In the genomic region with DNA sequence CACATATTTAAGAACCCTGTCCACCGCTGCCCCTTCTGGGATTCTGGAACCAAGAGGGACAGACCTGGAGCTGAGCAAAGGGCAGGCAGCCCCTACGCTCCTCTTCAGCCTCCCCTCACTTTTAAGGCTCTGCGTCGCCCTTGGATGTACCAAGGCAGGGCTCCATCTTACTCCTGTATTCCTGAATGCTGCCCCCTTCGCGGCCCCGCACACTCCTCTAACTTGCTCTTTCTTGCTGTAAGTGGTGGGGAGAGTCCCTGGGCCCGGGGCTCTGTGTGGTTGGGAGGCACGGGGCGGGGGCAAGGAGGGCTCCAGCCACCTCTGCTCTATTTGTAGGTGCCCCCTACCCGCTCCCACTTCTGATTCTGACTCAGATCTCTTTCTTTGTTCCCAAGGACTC, we compare ENCODE assay signal across 1 cellular context.
TF ChIP-seq lines count a peak whose summit lies in the region.

No MANE protein-coding gene starts in this region.

TF ChIP-seq in HCT116, 20 proteins besides CTCF, POLR2A, EP300 and RAD21 (continued from another document):
- TF ChIP-seq, protein P1, sequence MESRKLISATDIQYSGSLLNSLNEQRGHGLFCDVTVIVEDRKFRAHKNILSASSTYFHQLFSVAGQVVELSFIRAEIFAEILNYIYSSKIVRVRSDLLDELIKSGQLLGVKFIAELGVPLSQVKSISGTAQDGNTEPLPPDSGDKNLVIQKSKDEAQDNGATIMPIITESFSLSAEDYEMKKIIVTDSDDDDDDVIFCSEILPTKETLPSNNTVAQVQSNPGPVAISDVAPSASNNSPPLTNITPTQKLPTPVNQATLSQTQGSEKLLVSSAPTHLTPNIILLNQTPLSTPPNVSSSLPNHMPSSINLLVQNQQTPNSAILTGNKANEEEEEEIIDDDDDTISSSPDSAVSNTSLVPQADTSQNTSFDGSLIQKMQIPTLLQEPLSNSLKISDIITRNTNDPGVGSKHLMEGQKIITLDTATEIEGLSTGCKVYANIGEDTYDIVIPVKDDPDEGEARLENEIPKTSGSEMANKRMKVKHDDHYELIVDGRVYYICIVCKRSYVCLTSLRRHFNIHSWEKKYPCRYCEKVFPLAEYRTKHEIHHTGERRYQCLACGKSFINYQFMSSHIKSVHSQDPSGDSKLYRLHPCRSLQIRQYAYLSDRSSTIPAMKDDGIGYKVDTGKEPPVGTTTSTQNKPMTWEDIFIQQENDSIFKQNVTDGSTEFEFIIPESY (IDR thresholded peaks at IDR 0.05; ENCODE audit: extremely low read depth, insufficient replicate concordance, low read length), result no peak
- no peak for TF ChIP-seq CEBPB (IDR thresholded peaks at IDR 0.05; ENCODE audit: low read depth)
TF ChIP-seq in HCT116: peak in this region for 0.
